Comparison of ENCODE assay signal across 34 cellular contexts in genomic region chr16:5326395-5326794, GRCh38.
"Had no signal": no experiment of that assay in that cellular context is flagged by ENCODE, and none has a peak within 500 bp of the region (broad histone marks: within the 10 kb centered on the region; RNA-seq: fewer than 3 reads in every experiment).

No MANE protein-coding gene starts in this region.

- H3K36me3 ChIP-seq: adrenal gland, brain microvascular endothelial cell, breast epithelium had no signal

- DNase-seq: activated B cell treated with CpG ODN at 0.5 μM for 24 hours; activated CD4-positive, alpha-beta memory T cell treated with anti-CD3 and anti-CD28 coated beads for 36 hours; activated CD4-positive, alpha-beta T cell treated with anti-CD3 and anti-CD28 coated beads for 4 hours; activated CD4-positive, alpha-beta T cell treated with anti-CD3 and anti-CD28 coated beads, Interleukin-2, amount 10 ng/mL, durations not matched to agents 24 days and 14 days; activated CD4-positive, alpha-beta T cell treated with anti-CD3 and anti-CD28 coated beads, Interleukin-2, amount 50 U/mL, for 1 hour; activated CD4-positive, alpha-beta T cell treated with anti-CD3 and anti-CD28 coated beads, Interleukin-2, amount 50 U/mL, for 4 hours; activated CD4-positive, CD25-positive, alpha-beta regulatory T cell treated with anti-CD3 and anti-CD28 coated beads, Interleukin-2, amount 50 U/mL, for 72 hours; activated CD8-positive, alpha-beta memory T cell treated with anti-CD3 and anti-CD28 coated beads, Interleukin-2, amount 50 U/mL, for 4 hours; activated CD8-positive, alpha-beta T cell treated with anti-CD3 and anti-CD28 coated beads for 36 hours; activated effector memory CD4-positive, alpha-beta T cell treated with anti-CD3 and anti-CD28 coated beads, Interleukin-2, amount 50 U/mL, for 16 hours; activated gamma-delta T cell treated with Interleukin-2 at 50 U/mL for 16 hours; activated naive CD4-positive, alpha-beta T cell; activated naive CD4-positive, alpha-beta T cell treated with anti-CD3 and anti-CD28 coated beads for 36 hours; activated naive CD4-positive, alpha-beta T cell treated with anti-CD3 and anti-CD28 coated beads, Interleukin-2, amount 50 U/mL, for 16 hours; activated naive CD8-positive, alpha-beta T cell treated with anti-CD3 and anti-CD28 coated beads for 36 hours; activated T-cell treated with anti-CD3 and anti-CD28 coated beads for 4 hours; activated T-cell treated with anti-CD3 and anti-CD28 coated beads, Interleukin-2, amount 50 U/mL, for 1 hour; activated T-cell treated with anti-CD3 and anti-CD28 coated beads, Interleukin-2, amount 50 U/mL, for 4 hours; activated T-cell treated with anti-CD3 and anti-CD28 coated beads, Interleukin-2, amount 50 U/mL, for 72 hours; adrenal gland; amniotic stem cell; aorta; body of pancreas; brain microvascular endothelial cell; central memory CD4-positive, alpha-beta T cell; T-helper 2 cell; T-helper 9 cell had no signal

- H3K4me1 Mint-ChIP-seq: activated B cell treated with CpG ODN at 0.5 μM for 24 hours; activated CD4-positive, alpha-beta T cell treated with anti-CD3 and anti-CD28 coated beads, Interleukin-2, amount 10 ng/mL, durations not matched to agents 24 days and 14 days; activated naive CD8-positive, alpha-beta T cell treated with anti-CD3 and anti-CD28 coated beads for 36 hours; activated T-helper 17 cell treated with anti-CD3 and anti-CD28 coated beads, Interleukin-2, amount 50 U/mL, for 72 hours had no signal

- ATAC-seq: activated CD8-positive, alpha-beta T cell treated with anti-CD3 and anti-CD28 coated beads for 36 hours; activated naive CD4-positive, alpha-beta T cell treated with anti-CD3 and anti-CD28 coated beads, Interleukin-2, amount 50 U/mL, for 72 hours; activated T-cell treated with anti-CD3 and anti-CD28 coated beads, Interleukin-2, amount 50 U/mL, for 4 hours; activated T-cell treated with anti-CD3 and anti-CD28 coated beads, Interleukin-2, amount 50 U/mL, for 72 hours; activated T-helper 17 cell treated with anti-CD3 and anti-CD28 coated beads, Interleukin-2, amount 50 U/mL, for 72 hours; body of pancreas had no signal

- H3K27ac ChIP-seq: adrenal gland, body of pancreas, brain microvascular endothelial cell, breast epithelium, VCaP had no signal

- H3K36me3 Mint-ChIP-seq: activated CD4-positive, alpha-beta memory T cell treated with anti-CD3 and anti-CD28 coated beads for 36 hours; activated naive CD4-positive, alpha-beta T cell treated with anti-CD3 and anti-CD28 coated beads, Interleukin-2, amount 50 U/mL, for 72 hours; activated naive CD8-positive, alpha-beta T cell treated with anti-CD3 and anti-CD28 coated beads for 36 hours had no signal

- H3K4me3 Mint-ChIP-seq: activated B cell treated with CpG ODN at 0.5 μM for 24 hours; activated CD4-positive, alpha-beta memory T cell treated with anti-CD3 and anti-CD28 coated beads for 36 hours; activated CD4-positive, alpha-beta T cell treated with anti-CD3 and anti-CD28 coated beads, Interleukin-2, amount 10 ng/mL, durations not matched to agents 24 days and 14 days; activated CD8-positive, alpha-beta T cell treated with anti-CD3 and anti-CD28 coated beads for 36 hours; activated naive CD4-positive, alpha-beta T cell treated with anti-CD3 and anti-CD28 coated beads for 36 hours; activated naive CD8-positive, alpha-beta T cell treated with anti-CD3 and anti-CD28 coated beads for 36 hours; activated T-cell treated with anti-CD3 and anti-CD28 coated beads, Interleukin-2, amount 50 U/mL, for 4 hours; activated T-cell treated with anti-CD3 and anti-CD28 coated beads, Interleukin-2, amount 50 U/mL, for 72 hours; activated T-helper 1 cell treated with anti-CD3 and anti-CD28 coated beads, Interleukin-12 subunit alpha, Interleukin-12 subunit beta, Interleukin-2, Interleukin-4 antibody, amounts not matched to agents 30 ng/mL and 10 ng/mL and 1 ng/mL, durations not matched to agents 14 hours and 24 hours and 36 hours; activated T-helper 17 cell treated with anti-CD3 and anti-CD28 coated beads, Interleukin-2, amount 50 U/mL, for 72 hours; T-helper 1 cell treated with Interleukin-12 subunit alpha and Interleukin-12 subunit beta and Interleukin-4 antibody, amounts not matched to agents 30 μg/mL and 1 μg/mL, for 36 hours; T-helper 2 cell treated with Interferon-gamma antibody and Interleukin-4, amounts not matched to agents 5 μg/mL and 100 μg/mL, for 36 hours had no signal

- H3K9me3 Mint-ChIP-seq: activated naive CD4-positive, alpha-beta T cell treated with anti-CD3 and anti-CD28 coated beads, Interleukin-2, amount 50 U/mL, for 72 hours; activated T-cell treated with anti-CD3 and anti-CD28 coated beads, Interleukin-2, amount 50 U/mL, for 72 hours; activated T-helper 17 cell treated with anti-CD3 and anti-CD28 coated beads, Interleukin-2, amount 50 U/mL, for 72 hours had no signal

- H3K4me1 ChIP-seq: adrenal gland, body of pancreas, breast epithelium had no signal

- H3K4me3 ChIP-seq: adrenal gland, body of pancreas, breast epithelium had no signal

- H3K27me3 ChIP-seq: adrenal gland, body of pancreas, brain microvascular endothelial cell, breast epithelium had no signal

- H3K27me3 Mint-ChIP-seq: activated B cell treated with CpG ODN at 0.5 μM for 24 hours; activated CD4-positive, alpha-beta memory T cell treated with anti-CD3 and anti-CD28 coated beads for 36 hours; activated CD4-positive, alpha-beta T cell treated with anti-CD3 and anti-CD28 coated beads, Interleukin-2, amount 10 ng/mL, durations not matched to agents 24 days and 14 days; activated CD8-positive, alpha-beta T cell treated with anti-CD3 and anti-CD28 coated beads for 36 hours had no signal

- H3K9me3 ChIP-seq: adrenal gland, body of pancreas had no signal

- H3K27ac Mint-ChIP-seq: activated B cell treated with CpG ODN at 0.5 μM for 24 hours; activated CD4-positive, alpha-beta memory T cell treated with anti-CD3 and anti-CD28 coated beads for 36 hours; activated CD4-positive, alpha-beta T cell treated with anti-CD3 and anti-CD28 coated beads, Interleukin-2, amount 10 ng/mL, durations not matched to agents 24 days and 14 days; activated CD8-positive, alpha-beta T cell treated with anti-CD3 and anti-CD28 coated beads for 36 hours; activated naive CD4-positive, alpha-beta T cell treated with anti-CD3 and anti-CD28 coated beads for 36 hours; activated naive CD4-positive, alpha-beta T cell treated with anti-CD3 and anti-CD28 coated beads, Interleukin-2, amount 50 U/mL, for 72 hours; activated naive CD8-positive, alpha-beta T cell treated with anti-CD3 and anti-CD28 coated beads for 36 hours; activated T-cell treated with anti-CD3 and anti-CD28 coated beads, Interleukin-2, amount 50 U/mL, for 72 hours; activated T-helper 1 cell treated with anti-CD3 and anti-CD28 coated beads, Interleukin-12 subunit alpha, Interleukin-12 subunit beta, Interleukin-2, Interleukin-4 antibody, amounts not matched to agents 30 ng/mL and 10 ng/mL and 1 ng/mL, durations not matched to agents 14 hours and 24 hours and 36 hours; activated T-helper 17 cell treated with anti-CD3 and anti-CD28 coated beads, Interleukin-2, amount 50 U/mL, for 72 hours; T-helper 1 cell treated with Interleukin-12 subunit alpha and Interleukin-12 subunit beta and Interleukin-4 antibody, amounts not matched to agents 30 μg/mL and 1 μg/mL, for 36 hours; T-helper 2 cell treated with Interferon-gamma antibody and Interleukin-4, amounts not matched to agents 5 μg/mL and 100 μg/mL, for 36 hours had no signal
